8 cellular contexts compared by ENCODE assay signal in genomic region chr6:24520929-24521546, GRCh38. TPM values are rescaled to one million over a fixed set of nuclear protein-coding genes. Genes with fewer than 3 reads are reported as not detected.
DNase-seq lines count a peak whose midpoint lies in the region; ATAC-seq, FAIRE-seq and TF ChIP-seq lines count a peak whose summit lies in the region.
"Had no signal": no experiment of that assay in that cellular context is flagged by ENCODE, and none has a peak within 500 bp of the region (broad histone marks: within the 10 kb centered on the region; RNA-seq: fewer than 3 reads in every experiment).

No MANE protein-coding gene starts in this region.

- H3K36me3 ChIP-seq in naive thymus-derived CD4-positive, alpha-beta T cell (ENCODE audit: control insufficient read depth in 2 of 3, insufficient read depth in 3 of 3, low read length in 3 of 3): peaks cover 0 to 24% (median 0%) of the 10 kb centered on the region in 3 experiments

- no peak overlapping the region for H3K27ac Mint-ChIP-seq in WTC11
- H3K27ac Mint-ChIP-seq in naive thymus-derived CD4-positive, alpha-beta T cell: peak overlapping the region in 1 of 9 donors; percentile 5
- H3K27ac Mint-ChIP-seq: activated naive CD4-positive, alpha-beta T cell treated with anti-CD3 and anti-CD28 coated beads, Interleukin-2, amount 50 U/mL, for 24 hours had no signal

- no peak overlapping the region for H3K4me3 ChIP-seq in naive thymus-derived CD4-positive, alpha-beta T cell (ENCODE audit: low read length)

- in situ Hi-C loops in G401 (cut with HindIII; ENCODE audit: low sequenced_read_pairs): no loop called here

- no peak overlapping the region for H3K4me3 Mint-ChIP-seq in WTC11
- no peak overlapping the region for H3K4me3 Mint-ChIP-seq in naive thymus-derived CD4-positive, alpha-beta T cell
- H3K4me3 Mint-ChIP-seq: activated naive CD4-positive, alpha-beta T cell treated with anti-CD3 and anti-CD28 coated beads, Interleukin-2, amount 50 U/mL, for 24 hours had no signal

- H3K9me3 Mint-ChIP-seq in WTC11: no peaks in the 10 kb centered on the region
- no peaks in the 10 kb centered on the region for H3K9me3 Mint-ChIP-seq in naive thymus-derived CD4-positive, alpha-beta T cell
- H3K9me3 Mint-ChIP-seq: activated naive CD4-positive, alpha-beta T cell treated with anti-CD3 and anti-CD28 coated beads, Interleukin-2, amount 50 U/mL, for 24 hours had no signal

- FAIRE-seq in HTR-8/SVneo (lab: Jason Lieb, UNC): no peak

- H3K9me3 ChIP-seq in naive thymus-derived CD4-positive, alpha-beta T cell (ENCODE audit: control insufficient read depth in 2 of 3, low read length in 3 of 3): no peaks in the 10 kb centered on the region

- CTCF ChIA-PET in WTC11 (lab: Charles Lee): interaction anchor here (0.5 to 2.2 kb wide), 54 partner anchors 9 to 936 kb away, joined by 3 to 58 read pairs (median 4); partner anchors contain the start of genes ALDH5A1, GMNN, KIAA0319 and MRS2
- CTCF ChIA-PET in naive thymus-derived CD4-positive, alpha-beta T cell (lab: Charles Lee): interaction anchor here (0.7 to 1.8 kb wide), 5 partner anchors 11 to 238 kb away, joined by 3 to 14 read pairs (median 3); partner anchors contain the start of gene ALDH5A1

- no peaks in the 10 kb centered on the region for H3K36me3 Mint-ChIP-seq in WTC11
- H3K36me3 Mint-ChIP-seq in naive thymus-derived CD4-positive, alpha-beta T cell: peaks cover 0 to 29% (median 0%) of the 10 kb centered on the region in 5 donors
- H3K36me3 Mint-ChIP-seq: activated naive CD4-positive, alpha-beta T cell treated with anti-CD3 and anti-CD28 coated beads, Interleukin-2, amount 50 U/mL, for 24 hours had no signal

- intact Hi-C loops in naive thymus-derived CD4-positive, alpha-beta T cell (cut with micrococcal nuclease): loop anchor here (1.0 kb wide), 2 partner anchors 26 to 90 kb away; no protein-coding TSS in a partner anchor

- no peaks in the 10 kb centered on the region for H3K4me1 Mint-ChIP-seq in WTC11
- peaks cover 0 to 20% (median 4%) of the 10 kb centered on the region in 7 donors for H3K4me1 Mint-ChIP-seq in naive thymus-derived CD4-positive, alpha-beta T cell

- H3K27me3 Mint-ChIP-seq in WTC11 (ENCODE audit: low read depth): no peaks in the 10 kb centered on the region
- no peaks in the 10 kb centered on the region for H3K27me3 Mint-ChIP-seq in naive thymus-derived CD4-positive, alpha-beta T cell
- H3K27me3 Mint-ChIP-seq: activated naive CD4-positive, alpha-beta T cell treated with anti-CD3 and anti-CD28 coated beads, Interleukin-2, amount 50 U/mL, for 24 hours had no signal

- H3K27me3 ChIP-seq in naive thymus-derived CD4-positive, alpha-beta T cell (ENCODE audit: control insufficient read depth in 2 of 2, insufficient read depth in 2 of 2, low read length in 2 of 2): no peaks in the 10 kb centered on the region

- DNase-seq in G401 (ENCODE audit: low spot score) (peak; percentile 30), HTR-8/SVneo (ENCODE audit: insufficient read length, low spot score) (peak; percentile 63), WTC11 (ENCODE audit: low spot score) (peak; percentile 70), epidermal melanocyte (ENCODE audit: insufficient read length, low spot score) (peak; percentile 37), NCI-H2029 (lab: John Stamatoyannopoulos, UW) (no peak)
- peak in 3 of 9 donors; percentile 10 to 26 (median 11) for DNase-seq in naive thymus-derived CD4-positive, alpha-beta T cell

- ATAC-seq in GM21423 (IDR thresholded peaks at IDR 0.05; ENCODE audit: unreplicated experiment): peak; percentile 35
- peak; percentile 99 for ATAC-seq in WTC11
- ATAC-seq in naive thymus-derived CD4-positive, alpha-beta T cell: peak; percentile 75

- H3K4me1 ChIP-seq in naive thymus-derived CD4-positive, alpha-beta T cell (ENCODE audit: control insufficient read depth in 2 of 2, insufficient read depth in 2 of 2, low read length in 2 of 2): no peaks in the 10 kb centered on the region

- no peak for TF ChIP-seq CTCF in WTC11 (IDR thresholded peaks at IDR 0.05)

- POLR2A ChIA-PET in WTC11 (lab: Charles Lee): no interaction called here
- POLR2A ChIA-PET in naive thymus-derived CD4-positive, alpha-beta T cell (lab: Charles Lee): no interaction called here

- no peak overlapping the region for H3K27ac ChIP-seq in naive thymus-derived CD4-positive, alpha-beta T cell (ENCODE audit: low read depth, low read length)

TF ChIP-seq in WTC11, 78 proteins besides CTCF, POLR2A, EP300 and RAD21:
- TF ChIP-seq ZSCAN18 (CRISPR knock-in tag; IDR thresholded peaks at IDR 0.05) (no peak), ATF6 (CRISPR knock-in tag; IDR thresholded peaks at IDR 0.05) (no peak), ZNF416 (CRISPR knock-in tag; IDR thresholded peaks at IDR 0.05) (0 out of 2 replicates have a peak, but pooled peaks have one; percentile 28), USF1 (CRISPR knock-in tag; IDR thresholded peaks at IDR 0.05) (no peak)

RNA-seq across cellular contexts. Expression of gene ALDH5A1, which starts 26.3 kb away (rescaled TPM):
- 6.1 and 8.6 TPM in 2 replicates for total RNA-seq in G401 (2014; rRNA removed; shearing (Covaris generic))
- 5.1 to 6.7 TPM (median 5.5 TPM) in 3 replicates for total RNA-seq in WTC11 (2021)
- 10 to 100 TPM in 2 of 5 experiments, 1 to 10 TPM in 3; 5.7 to 20.6 (median 8.9) TPM for total RNA-seq in naive thymus-derived CD4-positive, alpha-beta T cell
- polyA plus RNA-seq in naive thymus-derived CD4-positive, alpha-beta T cell: 10 to 100 TPM; 12.3 to 18.5 TPM

RNA-seq across cellular contexts. Expression of gene GPLD1, which starts 31.7 kb away (rescaled TPM):
- 0.71 and 7.4 TPM in 2 replicates for total RNA-seq in G401 (2014; rRNA removed; shearing (Covaris generic))
- total RNA-seq in WTC11 (2021): 5.7 to 8.4 TPM (median 6.3 TPM) in 3 replicates
- 1 to 10 TPM in 3 of 5 experiments, under 1 TPM in 2; 0.44 to 1.7 (median 1.2) TPM for total RNA-seq in naive thymus-derived CD4-positive, alpha-beta T cell
- under 1 TPM; 0.63 to 0.94 TPM for polyA plus RNA-seq in naive thymus-derived CD4-positive, alpha-beta T cell

Comparison
In these comparisons a context has a peak if more than half of its experiments do, and no peak if none do; other contexts are left out.
1. ATAC-seq: peak in every context shown above with its lines; median percentile 99 in WTC11; 75 in naive thymus-derived CD4-positive, alpha-beta T cell; 35 in GM21423.